ENCODE assay signal across 8 cellular contexts in genomic region chr4:164731827-164732474, GRCh38. TPM values are rescaled to one million over a fixed set of nuclear protein-coding genes. Genes with fewer than 3 reads are reported as not detected.
DNase-seq lines count a peak whose midpoint lies in the region; ATAC-seq, FAIRE-seq and TF ChIP-seq lines count a peak whose summit lies in the region.

No MANE protein-coding gene starts in this region.

- no peak overlapping the region for H3K27ac Mint-ChIP-seq in astrocyte (ENCODE audit: unreplicated experiment)

- H3K4me3 Mint-ChIP-seq in astrocyte (ENCODE audit: unreplicated experiment): no peak overlapping the region

- no peaks in the 10 kb centered on the region for H3K27me3 Mint-ChIP-seq in astrocyte (ENCODE audit: low read depth, unreplicated experiment)

- no peaks in the 10 kb centered on the region for H3K79me2 ChIP-seq in astrocyte (ENCODE audit: insufficient read depth, low read length)

- H3K4me3 ChIP-seq in astrocyte (ENCODE audit: insufficient read depth, low read depth, low read length): no peak overlapping the region

- no peaks in the 10 kb centered on the region for H3K36me3 ChIP-seq in astrocyte (ENCODE audit: insufficient read depth, low read length)

- H3K9me3 ChIP-seq in astrocyte (ENCODE audit: insufficient read depth, low read depth, low read length): no peaks in the 10 kb centered on the region

- H2AFZ ChIP-seq in astrocyte (ENCODE audit: low read depth, low read length): no peak overlapping the region

- no peak for FAIRE-seq in astrocyte (lab: Jason Lieb, UNC)
- FAIRE-seq in RCC 7860 (lab: Jason Lieb, UNC): no peak

- peak; percentile 94 for TF ChIP-seq CTCF in astrocyte (IDR thresholded peaks at IDR 0.05; ENCODE audit: insufficient read depth, low read depth, low read length)

- peak; percentile 19 for DNase-seq in DMS53 treated with DMSO at 0.1 percent for 48 hours (lab: John Stamatoyannopoulos, UW; ENCODE audit: unreplicated experiment)
- peak; percentile 20 for DNase-seq in SKM-1 (lab: John Stamatoyannopoulos, UW; ENCODE audit: unreplicated experiment)
- DNase-seq in astrocyte (ENCODE audit: low read depth): peak; percentile 10
- peak; percentile 33 to 66 for DNase-seq in hippocampal formation (lab: John Stamatoyannopoulos, UW)
- DNase-seq in smooth muscle cell of the brain vasculature (ENCODE audit: low read depth, low spot score): peak; percentile 6
- DNase-seq in RCC 7860 (ENCODE audit: low spot score): no peak

- no peaks in the 10 kb centered on the region for H3K36me3 Mint-ChIP-seq in astrocyte (ENCODE audit: low read depth, unreplicated experiment)

- no peaks in the 10 kb centered on the region for H3K9me3 Mint-ChIP-seq in astrocyte (ENCODE audit: unreplicated experiment)

- no peaks in the 10 kb centered on the region for H4K20me1 ChIP-seq in astrocyte (ENCODE audit: insufficient read depth, low read length)

- no peak overlapping the region for H3K4me2 ChIP-seq in astrocyte (ENCODE audit: low read length)

- H3K27me3 ChIP-seq in astrocyte (ENCODE audit: insufficient read depth, low read length): no peaks in the 10 kb centered on the region

- no peak overlapping the region for H3K27ac ChIP-seq in astrocyte (ENCODE audit: low read depth, low read length)

- no peak overlapping the region for H3K9ac ChIP-seq in astrocyte (ENCODE audit: low read length)

- ATAC-seq in GM19397 (IDR thresholded peaks at IDR 0.05; ENCODE audit: unreplicated experiment) (peak; percentile 72), HG03558 (IDR thresholded peaks at IDR 0.05; ENCODE audit: extremely low read depth, unreplicated experiment) (peak; percentile 41)

- no peaks in the 10 kb centered on the region for H3K4me1 Mint-ChIP-seq in astrocyte (ENCODE audit: low read depth, unreplicated experiment)

- H3K4me1 ChIP-seq in astrocyte (ENCODE audit: insufficient read depth, low read length): no peaks in the 10 kb centered on the region

RNA-seq across cellular contexts. Expression of gene SMIM31, which starts 22.0 kb away (rescaled TPM):
- total RNA-seq in astrocyte: not detected in 2 replicates
